Comparison of ENCODE assay signal across 8 cellular contexts in the genomic region with DNA sequence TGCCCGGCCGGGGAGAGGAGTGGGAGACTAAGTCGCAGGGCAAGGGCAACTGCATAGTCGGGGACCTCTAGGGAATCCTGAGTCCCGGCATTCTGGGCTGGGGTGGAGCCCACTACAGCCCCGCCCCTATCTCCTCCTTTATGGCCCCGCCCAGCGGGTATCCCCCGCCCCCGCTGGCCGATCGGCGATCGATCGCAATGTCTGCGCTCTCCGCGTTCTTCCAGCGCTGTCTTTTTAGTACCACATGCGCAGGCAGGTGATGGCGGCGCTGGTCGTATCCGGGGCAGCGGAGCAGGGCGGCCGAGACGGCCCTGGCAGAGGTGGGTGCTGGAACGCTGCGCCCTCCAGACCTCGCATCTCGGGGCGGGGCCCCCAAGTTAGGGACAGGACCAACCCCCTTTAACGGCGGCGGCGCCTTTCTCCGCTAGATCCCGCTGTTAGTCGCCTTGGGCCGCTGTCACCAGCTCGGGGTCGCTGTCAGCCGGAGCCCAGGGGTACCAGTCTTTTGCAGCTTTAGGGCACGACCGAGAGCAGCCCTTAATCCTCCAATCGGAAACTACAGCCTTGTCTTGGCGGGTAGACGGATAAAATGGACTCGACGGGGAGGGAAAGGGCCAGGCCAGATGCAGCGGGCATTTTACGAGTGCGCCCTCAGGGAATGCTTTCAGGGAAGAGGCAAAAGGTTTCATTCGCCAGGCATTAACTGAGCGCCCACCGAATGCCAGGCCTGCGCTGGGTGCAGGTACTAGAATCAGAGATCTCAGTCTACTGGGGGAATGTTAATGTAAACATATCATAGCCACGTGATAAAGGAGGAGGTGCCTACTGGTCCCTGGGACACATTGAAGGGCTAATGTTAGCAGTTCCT. TPM values are rescaled to one million over a fixed set of nuclear protein-coding genes. Genes with fewer than 3 reads are reported as not detected.
A peak's percentile ranks its signal among the peaks of the same experiment; 100 is the strongest.
DNase-seq lines count a peak whose midpoint lies in the region; ATAC-seq and TF ChIP-seq lines count a peak whose summit lies in the region.

DPH1 (plus strand) TSS at position 243 of the 868 bp plus-strand sequence; CDS start at position 260, 17 bp downstream.

- H3K36me3 ChIP-seq in adrenal gland (replicated peaks in 1 of 2), result peaks cover 0 to 7% of the 10 kb centered on the region in 2 donors
- peaks cover 0 to 16% (median 0%) of the 10 kb centered on the region in 9 donors for H3K36me3 ChIP-seq in heart right ventricle
- H3K36me3 ChIP-seq in upper lobe of right lung, result peaks cover 5% of the 10 kb centered on the region

- H3K27me3 ChIP-seq in adrenal gland, result no peaks in the 10 kb centered on the region
- H3K27me3 ChIP-seq in heart right ventricle, result peaks cover 0 to 46% (median 19%) of the 10 kb centered on the region in 7 donors
- H3K27me3 ChIP-seq in upper lobe of right lung, result peaks cover 31% of the 10 kb centered on the region

- no peaks in the 10 kb centered on the region for H3K9me3 ChIP-seq in adrenal gland (replicated peaks in 1 of 3)
- no peaks in the 10 kb centered on the region for H3K9me3 ChIP-seq in heart right ventricle
- no peaks in the 10 kb centered on the region for H3K9me3 ChIP-seq in upper lobe of right lung

- WGBS in adrenal gland, 4 donors, result 1 to 4% (median 1%) methylated on average over 26 to 59 of the region's 59 CpGs
- 0 to 1% methylated on average over 59 of the region's 59 CpGs for WGBS in heart right ventricle, 2 donors

- intact Hi-C loops in adrenal gland (cut with DNase I) (loop anchor here (2.0 to 5.0 kb wide), 2 partner anchors 121 to 123 kb away; no protein-coding TSS in a partner anchor), heart right ventricle (cut with DNase I) (loop anchor here in 3 of 10 donors (5.0 to 10.0 kb wide), 3 partner anchors 118 to 375 kb away; partner anchors contain the start of gene WDR81 (in 2 of the 3)), posterior vena cava (cut with DNase I) (loop anchor here (2.0 to 10.0 kb wide), 3 partner anchors 55 to 123 kb away; no protein-coding TSS in a partner anchor), upper lobe of right lung (cut with DNase I) (loop anchor here (5.0 kb wide), 1 partner anchor 123 kb away; no protein-coding TSS in a partner anchor)

- peak; percentile 95 for DNase-seq in GM03348 (ENCODE audit: low spot score)
- DNase-seq in NCI-H1436 (lab: John Stamatoyannopoulos, UW), result peak; percentile 91
- DNase-seq in T-helper 1 cell, result peak; percentile 70 to 85 (median 80)
- DNase-seq in adrenal gland, result peak; percentile 90 to 94 (median 93)
- DNase-seq in heart right ventricle, result peak; percentile 90
- DNase-seq in posterior vena cava (ENCODE audit: low spot score), result peak; percentile 97
- DNase-seq in upper lobe of right lung, result peak; percentile 94

- TF ChIP-seq CTCF in adrenal gland (IDR thresholded peaks at IDR 0.05) (peak in 1 of 6 experiments; percentile 49), heart right ventricle (IDR thresholded peaks at IDR 0.05) (no peak), upper lobe of right lung (IDR thresholded peaks at IDR 0.05) (no peak)

- ATAC-seq in HG02588 (IDR thresholded peaks at IDR 0.05; ENCODE audit: unreplicated experiment) (peak; percentile 65), heart right ventricle (peak; percentile 84 to 95 (median 89)), upper lobe of right lung (peak; percentile 93)

- TF ChIP-seq POLR2A in adrenal gland (IDR thresholded peaks at IDR 0.05), result peak; percentile 12 to 63

- peak within 1 kb of the TSS; percentile 67 to 99 (median 91) for H3K4me3 ChIP-seq in adrenal gland
- H3K4me3 ChIP-seq in heart right ventricle, result peak within 1 kb of the TSS; percentile 74 to 99 (median 95)
- peak within 1 kb of the TSS; percentile 93 for H3K4me3 ChIP-seq in upper lobe of right lung

- peaks cover 7 to 25% of the 10 kb centered on the region in 2 donors for H3K4me1 ChIP-seq in adrenal gland (replicated peaks in 1 of 2)
- peaks cover 10 to 43% (median 29%) of the 10 kb centered on the region in 9 donors for H3K4me1 ChIP-seq in heart right ventricle
- H3K4me1 ChIP-seq in upper lobe of right lung, result peaks cover 18% of the 10 kb centered on the region

- H3K27ac ChIP-seq in adrenal gland (peak within 1 kb of the TSS in 4 of 5 donors; percentile 11 to 81 (median 69)), heart right ventricle (peak within 1 kb of the TSS in 9 of 10 donors; percentile 23 to 84 (median 72)), upper lobe of right lung (peak within 1 kb of the TSS; percentile 69)

RNA-seq across cellular contexts. Expression of gene DPH1, which starts in this region (rescaled TPM):
- 10 to 100 TPM; 37.7 to 65.3 (median 57.7) TPM for total RNA-seq in adrenal gland
- polyA plus RNA-seq in adrenal gland, result 100 to 1,000 TPM in 1 of 3 donors, 10 to 100 TPM in 2; 34.3 to 100 (median 69.7) TPM
- 10 to 100 TPM; 22.8 to 40.0 (median 25.9) TPM for total RNA-seq in heart right ventricle
- 10 to 100 TPM; 19.0 to 28.9 TPM for polyA plus RNA-seq in heart right ventricle
- 10 to 100 TPM; 26.5 to 27.9 TPM for total RNA-seq in posterior vena cava
- 47.8 TPM for total RNA-seq in upper lobe of right lung

Comparison
In these comparisons a context has a peak if more than half of its experiments do, and no peak if none do; other contexts are left out.
1. Peak in every context shown above with its lines: DNase-seq, ATAC-seq, H3K4me3 ChIP-seq and H3K27ac ChIP-seq.